ENCODE assay signal across 1 cellular context in genomic region chr9:87725900-87726709, GRCh38.
A peak's percentile ranks its signal among the peaks of the same experiment; 100 is the strongest.
TF ChIP-seq lines count a peak whose summit lies in the region.

Gene CTSL, plus strand, starts transcription at chr9:87726119. Its CDS starts 1,485 bp downstream, at chr9:87727604.

TF ChIP-seq in HEK293, 187 proteins besides CTCF, POLR2A, EP300 and RAD21 (continued from another document):
- TF ChIP-seq ZBTB48 (tag by site-specific recombination; IDR thresholded peaks at IDR 0.05): 0 out of 2 replicates have a peak, but pooled peaks have one; percentile 40
- no peak for TF ChIP-seq MZF1 (tag by site-specific recombination; IDR thresholded peaks at IDR 0.05; ENCODE audit: borderline replicate concordance)
- no peak for TF ChIP-seq ZNF596 (tag by site-specific recombination; IDR thresholded peaks at IDR 0.05)
- no peak for TF ChIP-seq KLF10 (tag by site-specific recombination; IDR thresholded peaks at IDR 0.05)
- no peak for TF ChIP-seq ZNF544 (tag by site-specific recombination; IDR thresholded peaks at IDR 0.05)
- TF ChIP-seq ZNF140 (tag by site-specific recombination; IDR thresholded peaks at IDR 0.05): no peak
- TF ChIP-seq, protein P1, sequence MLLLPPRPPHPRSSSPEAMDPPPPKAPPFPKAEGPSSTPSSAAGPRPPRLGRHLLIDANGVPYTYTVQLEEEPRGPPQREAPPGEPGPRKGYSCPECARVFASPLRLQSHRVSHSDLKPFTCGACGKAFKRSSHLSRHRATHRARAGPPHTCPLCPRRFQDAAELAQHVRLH (tag by site-specific recombination; IDR thresholded peaks at IDR 0.05): no peak
- no peak for TF ChIP-seq ZNF19 (tag by site-specific recombination; IDR thresholded peaks at IDR 0.05; ENCODE audit: low read depth)
- no peak for TF ChIP-seq ZNF350 (tag by site-specific recombination; IDR thresholded peaks at IDR 0.05)
- no peak for TF ChIP-seq ZNF560 (tag by site-specific recombination; IDR thresholded peaks at IDR 0.05; ENCODE audit: borderline replicate concordance)
- no peak for TF ChIP-seq TRIM28 (IDR thresholded peaks at IDR 0.05; ENCODE audit: borderline replicate concordance, low read length)
- no peak for TF ChIP-seq ZNF23 (tag by site-specific recombination; IDR thresholded peaks at IDR 0.05; ENCODE audit: borderline replicate concordance)
TF ChIP-seq in HEK293: peak in this region for 37.
